23 cellular contexts compared by ENCODE assay signal in genomic region chr10:79947083-79947415, GRCh38. TPM values are rescaled to one million over a fixed set of nuclear protein-coding genes. Genes with fewer than 3 reads are reported as not detected.
DNase-seq lines count a peak whose midpoint lies in the region; ATAC-seq and TF ChIP-seq lines count a peak whose summit lies in the region.
"Had no signal": no experiment of that assay in that cellular context is flagged by ENCODE, and none has a peak within 500 bp of the region (broad histone marks: within the 10 kb centered on the region; RNA-seq: fewer than 3 reads in every experiment).

No MANE protein-coding gene starts in this region.

- no peak overlapping the region for H3K4me3 ChIP-seq in body of pancreas
- H3K4me3 ChIP-seq: A549, BLaER1, PC-9 had no signal

- no peaks in the 10 kb centered on the region for H3K9me3 ChIP-seq in body of pancreas

- ATAC-seq in body of pancreas (peak; percentile 30), GM19463 (IDR thresholded peaks at IDR 0.05; ENCODE audit: unreplicated experiment) (no peak), GM19395 (IDR thresholded peaks at IDR 0.05; ENCODE audit: unreplicated experiment) (no peak)
- ATAC-seq: A549; activated CD8-positive, alpha-beta memory T cell treated with anti-CD3 and anti-CD28 coated beads, Interleukin-2, amount 10 ng/mL, durations not matched to agents 7 days and 5 days; activated T-helper 17 cell treated with anti-CD3 and anti-CD28 coated beads, Interleukin-2, amount 50 U/mL, for 72 hours; natural killer cell had no signal

- DNase-seq in NCI-H345 (lab: John Stamatoyannopoulos, UW) (peak; percentile 25), NCI-H345 treated with DMSO at 0.1 percent for 48 hours (lab: John Stamatoyannopoulos, UW; ENCODE audit: unreplicated experiment) (no peak), COR-L47 (lab: John Stamatoyannopoulos, UW) (peak; percentile 2), body of pancreas (peak; percentile 59 to 85 (median 70)), myocyte (ENCODE audit: low read depth) (peak; percentile 48), NOMO-1 treated with dmso at 0.1 percent for 144 hours (lab: John Stamatoyannopoulos, UW; ENCODE audit: unreplicated experiment) (no peak)
- DNase-seq: activated CD4-positive, CD25-positive, alpha-beta regulatory T cell treated with anti-CD3 and anti-CD28 coated beads, Interleukin-2, amount 50 U/mL, for 72 hours; activated CD8-positive, alpha-beta memory T cell treated with anti-CD3 and anti-CD28 coated beads, Interleukin-2, amount 10 ng/mL, durations not matched to agents 7 days and 5 days; activated naive CD8-positive, alpha-beta T cell treated with anti-CD3 and anti-CD28 coated beads for 36 hours; HFFc6; kidney glomerular epithelial cell; natural killer cell; NCI-H2029; NCI-H69; PC-9; SIG-M5 had no signal

- H3K36me3 ChIP-seq in body of pancreas (replicated peaks in 1 of 2; ENCODE audit: insufficient read depth in 1 of 2, low read depth in 2 of 2): no peaks in the 10 kb centered on the region
- H3K36me3 ChIP-seq: BLaER1 had no signal

- WGBS in body of pancreas, 2 donors: 14 to 36% methylated on average over 2 of the region's 2 CpGs

- no peak for TF ChIP-seq POLR2A in body of pancreas (IDR thresholded peaks at IDR 0.05)

- H3K4me1 ChIP-seq in body of pancreas: peaks cover 8% of the 10 kb centered on the region
- H3K4me1 ChIP-seq: A549, BLaER1 had no signal

- no peaks in the 10 kb centered on the region for H3K27me3 ChIP-seq in body of pancreas
- H3K27me3 ChIP-seq: BLaER1 had no signal

- H3K27ac ChIP-seq in body of pancreas: no peak overlapping the region
- H3K27ac ChIP-seq: A549, BLaER1, PC-9 had no signal

- TF ChIP-seq CTCF in body of pancreas (IDR thresholded peaks at IDR 0.05): no peak

- intact Hi-C loops in body of pancreas (cut with DNase I): no loop called here

RNA-seq across cellular contexts. Expression of gene SFTPD, which starts 1.9 kb away (rescaled TPM):
- 1 to 10 TPM in 1 of 2 donors, under 1 TPM in 1; 0.33 to 1.6 TPM for total RNA-seq in body of pancreas
- total RNA-seq in myocyte: not detected in 2 replicates
- 0.08 TPM for polyA plus RNA-seq in myocyte (2012)
- total RNA-seq: activated CD8-positive, alpha-beta memory T cell treated with anti-CD3 and anti-CD28 coated beads, Interleukin-2, amount 10 ng/mL, durations not matched to agents 7 days and 5 days; activated naive CD8-positive, alpha-beta T cell treated with anti-CD3 and anti-CD28 coated beads for 36 hours; activated T-helper 17 cell treated with anti-CD3 and anti-CD28 coated beads, Interleukin-2, amount 50 U/mL, for 72 hours; HFFc6; HT1080; PC-9; urinary bladder had no signal

Comparison
In these comparisons a context has a peak if more than half of its experiments do, and no peak if none do; other contexts are left out.
1. DNase-seq: peak in NCI-H345 (single experiment), COR-L47 (single experiment), body of pancreas (4 of 4) and myocyte (single experiment); none in NCI-H345 treated with DMSO at 0.1 percent for 48 hours (single experiment) and NOMO-1 treated with dmso at 0.1 percent for 144 hours (single experiment).